ENCODE assay signal across 17 cellular contexts in genomic region chr17:279356-279755, GRCh38.
DNase-seq lines count a peak whose midpoint lies in the region; ATAC-seq and TF ChIP-seq lines count a peak whose summit lies in the region.
"Had no signal": no experiment of that assay in that cellular context is flagged by ENCODE, and none has a peak within 500 bp of the region (broad histone marks: within the 10 kb centered on the region; RNA-seq: fewer than 3 reads in every experiment).

No MANE protein-coding gene starts in this region.

- H2AFZ ChIP-seq in osteoblast (ENCODE audit: low read length), result no peak overlapping the region
- H2AFZ ChIP-seq: PC-9 had no signal

- H3K4me1 ChIP-seq in left ventricle myocardium inferior (peaks cover 10% of the 10 kb centered on the region), osteoblast (ENCODE audit: insufficient read depth, low read length) (no peaks in the 10 kb centered on the region)

- no peak for ATAC-seq in HG03159 (IDR thresholded peaks at IDR 0.05; ENCODE audit: unreplicated experiment)
- no peak for ATAC-seq in activated CD8-positive, alpha-beta memory T cell treated with anti-CD3 and anti-CD28 coated beads, Interleukin-2, amount 10 ng/mL, durations not matched to agents 7 days and 5 days
- ATAC-seq: A549 had no signal

- H3K36me3 ChIP-seq in left ventricle myocardium inferior (peaks cover 13% of the 10 kb centered on the region), osteoblast (ENCODE audit: insufficient read depth, low read length) (no peaks in the 10 kb centered on the region)

- no peaks in the 10 kb centered on the region for H3K4me1 Mint-ChIP-seq in activated CD8-positive, alpha-beta memory T cell treated with anti-CD3 and anti-CD28 coated beads, Interleukin-2, amount 10 ng/mL, durations not matched to agents 7 days and 5 days
- H3K4me1 Mint-ChIP-seq: CD4-positive, CD25-positive, alpha-beta regulatory T cell had no signal

- CTCF ChIA-PET in activated CD8-positive, alpha-beta memory T cell treated with anti-CD3 and anti-CD28 coated beads, Interleukin-2, amount 10 ng/mL, durations not matched to agents 7 days and 5 days (lab: Charles Lee), result no interaction called here

- H3K27ac Mint-ChIP-seq in activated CD8-positive, alpha-beta memory T cell treated with anti-CD3 and anti-CD28 coated beads, Interleukin-2, amount 10 ng/mL, durations not matched to agents 7 days and 5 days, result no peak overlapping the region
- H3K27ac Mint-ChIP-seq: CD4-positive, CD25-positive, alpha-beta regulatory T cell had no signal

- no peak overlapping the region for H3K4me3 Mint-ChIP-seq in activated CD8-positive, alpha-beta memory T cell treated with anti-CD3 and anti-CD28 coated beads, Interleukin-2, amount 10 ng/mL, durations not matched to agents 7 days and 5 days

- H3K9me3 Mint-ChIP-seq in activated CD8-positive, alpha-beta memory T cell treated with anti-CD3 and anti-CD28 coated beads, Interleukin-2, amount 10 ng/mL, durations not matched to agents 7 days and 5 days (ENCODE audit: low read depth), result no peaks in the 10 kb centered on the region
- H3K9me3 Mint-ChIP-seq: CD4-positive, CD25-positive, alpha-beta regulatory T cell had no signal

- peaks cover 6% of the 10 kb centered on the region for H3K9me3 ChIP-seq in left ventricle myocardium inferior (replicated peaks)
- no peaks in the 10 kb centered on the region for H3K9me3 ChIP-seq in osteoblast (ENCODE audit: low read depth, low read length)
- H3K9me3 ChIP-seq: A549 had no signal

- no peak overlapping the region for H3K4me3 ChIP-seq in left ventricle myocardium inferior
- H3K4me3 ChIP-seq in osteoblast (ENCODE audit: insufficient read depth, low read length), result no peak overlapping the region
- H3K4me3 ChIP-seq: A549, PC-9 had no signal

- intact Hi-C loops in left ventricle myocardium inferior (cut with micrococcal nuclease) (no loop called here), cardiac septum (cut with DNase I) (no loop called here)

- no peak overlapping the region for H3K4me2 ChIP-seq in osteoblast (ENCODE audit: insufficient read depth, low read length)
- H3K4me2 ChIP-seq: A549, PC-9 had no signal

- peak overlapping the region; percentile 68 for H3K27ac ChIP-seq in left ventricle myocardium inferior (replicated peaks)
- H3K27ac ChIP-seq in osteoblast (ENCODE audit: low read depth, low read length), result no peak overlapping the region
- H3K27ac ChIP-seq: A549, PC-9 had no signal

- H3K27me3 ChIP-seq in left ventricle myocardium inferior (ENCODE audit: low read depth) (no peaks in the 10 kb centered on the region), osteoblast (ENCODE audit: insufficient read depth, low read length) (peaks cover 3% of the 10 kb centered on the region)

- no peaks in the 10 kb centered on the region for H4K20me1 ChIP-seq in osteoblast (ENCODE audit: insufficient read depth, low read length)

- no peak for DNase-seq in left ventricle myocardium inferior
- no peak for DNase-seq in cardiac septum (ENCODE audit: low spot score)
- DNase-seq in dermis blood vessel endothelial cell, result peak; percentile 33
- DNase-seq in osteoblast (ENCODE audit: insufficient read length, low spot score, missing footprints), result peak; percentile 79
- no peak for DNase-seq in NCI-H146 treated with DMSO at 0.1 percent for 48 hours (lab: John Stamatoyannopoulos, UW; ENCODE audit: unreplicated experiment)
- DNase-seq in stimulated activated CD4-positive, alpha-beta T cell treated with anti-CD3 and anti-CD28 coated beads, Interleukin-4, amount 100 ng/mL, for 4 hours, result no peak
- no peak for DNase-seq in activated CD8-positive, alpha-beta memory T cell treated with anti-CD3 and anti-CD28 coated beads, Interleukin-2, amount 10 ng/mL, durations not matched to agents 7 days and 5 days
- DNase-seq: CD4-positive, CD25-positive, alpha-beta regulatory T cell; DMS53; KBM-7; NCI-H1436; NCI-H2081 treated with DMSO at 0.1 percent for 48 hours; NCI-H2227 treated with DMSO at 0.1 percent for 48 hours; NCI-H526 treated with DMSO at 0.1 percent for 48 hours; PC-9 had no signal

- no peaks in the 10 kb centered on the region for H3K36me3 Mint-ChIP-seq in activated CD8-positive, alpha-beta memory T cell treated with anti-CD3 and anti-CD28 coated beads, Interleukin-2, amount 10 ng/mL, durations not matched to agents 7 days and 5 days
- H3K36me3 Mint-ChIP-seq: CD4-positive, CD25-positive, alpha-beta regulatory T cell had no signal

- no peaks in the 10 kb centered on the region for H3K79me2 ChIP-seq in osteoblast (ENCODE audit: insufficient read depth, low read length)

- TF ChIP-seq CTCF in left ventricle myocardium inferior (IDR thresholded peaks at IDR 0.05; ENCODE audit: borderline replicate concordance) (no peak), osteoblast (IDR thresholded peaks at IDR 0.05; ENCODE audit: extremely low read depth, low read depth, low read length) (no peak)

- no peaks in the 10 kb centered on the region for H3K27me3 Mint-ChIP-seq in activated CD8-positive, alpha-beta memory T cell treated with anti-CD3 and anti-CD28 coated beads, Interleukin-2, amount 10 ng/mL, durations not matched to agents 7 days and 5 days

Comparison
In these comparisons a context has a peak if more than half of its experiments do, and no peak if none do; other contexts are left out.
1. DNase-seq: peak in dermis blood vessel endothelial cell (single experiment) and osteoblast (single experiment); none in left ventricle myocardium inferior (single experiment), cardiac septum (single experiment), NCI-H146 treated with DMSO at 0.1 percent for 48 hours (single experiment), stimulated activated CD4-positive, alpha-beta T cell treated with anti-CD3 and anti-CD28 coated beads, Interleukin-4, amount 100 ng/mL, for 4 hours (0 of 2) and activated CD8-positive, alpha-beta memory T cell treated with anti-CD3 and anti-CD28 coated beads, Interleukin-2, amount 10 ng/mL, durations not matched to agents 7 days and 5 days (single experiment).